In the genomic region with DNA sequence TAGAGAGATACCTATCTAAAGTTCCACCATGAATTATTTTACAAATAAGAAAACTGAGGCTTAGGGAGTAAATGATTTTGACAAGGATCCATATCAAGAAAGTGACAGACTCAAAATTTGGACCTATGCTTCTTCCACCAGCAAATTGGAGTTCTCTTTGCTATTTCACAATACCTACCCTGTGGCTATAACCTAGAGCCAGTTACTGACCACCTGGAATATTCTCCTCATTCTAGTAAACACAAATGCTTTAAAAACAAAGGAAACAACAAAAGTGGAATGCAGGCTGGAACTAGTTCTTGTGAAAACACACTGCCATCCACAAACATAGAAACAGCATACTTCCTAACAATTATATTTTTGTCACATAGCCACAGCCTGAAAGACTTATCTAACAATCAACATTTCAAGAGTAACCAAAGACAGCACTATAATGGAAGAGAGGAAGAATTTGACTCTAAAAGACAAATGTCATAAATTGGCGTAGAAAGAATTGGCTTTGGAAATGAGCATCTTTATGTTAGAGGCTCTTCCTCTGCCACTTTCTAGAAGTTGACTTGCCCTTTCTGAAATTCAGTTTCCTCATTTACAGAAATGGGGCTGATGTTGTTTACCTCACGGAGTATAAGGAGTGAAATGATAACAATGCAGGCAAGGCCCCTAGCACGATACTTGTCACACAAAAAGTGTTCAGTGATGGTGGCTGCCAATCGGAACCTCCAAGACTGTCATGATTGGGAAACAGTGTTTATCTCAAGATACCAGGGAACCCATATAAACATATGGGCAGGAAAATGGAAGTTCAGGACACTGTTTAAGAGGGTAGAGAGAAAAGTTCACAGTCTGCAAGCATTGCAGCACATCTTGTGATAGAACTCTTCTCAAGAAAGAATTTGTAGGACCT, we compare ENCODE assay signal across 23 cellular contexts.
DNase-seq lines count a peak whose midpoint lies in the region; ATAC-seq, FAIRE-seq and TF ChIP-seq lines count a peak whose summit lies in the region.
"Had no signal": no experiment of that assay in that cellular context is flagged by ENCODE, and none has a peak within 500 bp of the region (broad histone marks: within the 10 kb centered on the region; RNA-seq: fewer than 3 reads in every experiment).

No MANE protein-coding gene starts in this region.

- no peak overlapping the region for H3K4me3 ChIP-seq in HepG2 (replicated peaks in 1 of 3; ENCODE audit: insufficient read depth in 1 of 3, low read depth in 2 of 3, low read length in 3 of 3)
- H3K4me3 ChIP-seq in right lobe of liver, result no peak overlapping the region
- no peak overlapping the region for H3K4me3 ChIP-seq in bronchial epithelial cell (ENCODE audit: low read depth, low read length)
- H3K4me3 ChIP-seq: A549; BLaER1 treated with 17β-estradiol and CSF1 and Interleukin-3, amounts not matched to agents 10 nM and 100 nM; GM23248 had no signal

- no TSS peak for BruUV-seq in HepG2 (replicated peaks; lab: Mats Ljungman, UMichigan)

- DNase-seq in HepG2 (ENCODE audit: low spot score) (no peak), right lobe of liver (no peak), OCI-M2 (lab: John Stamatoyannopoulos, UW; ENCODE audit: unreplicated experiment) (peak; percentile 35), bronchial epithelial cell (ENCODE audit: low read depth) (no peak), renal cortical epithelial cell (ENCODE audit: low read depth) (peak; percentile 83), C1 segment of cervical spinal cord (lab: John Stamatoyannopoulos, UW) (no peak)
- no peak for DNase-seq in NK-92 treated with Interleukin-12 subunit alpha and Interleukin-12 subunit beta, amount 100 ng/mL, for 24 hours (lab: John Stamatoyannopoulos, UW)
- DNase-seq: 8988T; ACHN; AML-193; BE2C; Caco-2; CD4-positive, alpha-beta memory T cell; DMS153; DND-41; GM23248; H9 had no signal

- no peak overlapping the region for H3K9ac ChIP-seq in HepG2 (ENCODE audit: insufficient read depth, low read depth, low read length)
- H3K9ac ChIP-seq: BLaER1 treated with 17β-estradiol and CSF1 and Interleukin-3, amounts not matched to agents 10 nM and 100 nM; GM23248 had no signal

- FAIRE-seq in HepG2 (lab: Jason Lieb, UNC), result no peak
- peak; percentile 40 for FAIRE-seq in bronchial epithelial cell (lab: Jason Lieb, UNC)
- FAIRE-seq: A549, G401.6, GM12892 had no signal

- no peaks in the 10 kb centered on the region for H3K9me3 ChIP-seq in HepG2 (ENCODE audit: low read length)
- no peaks in the 10 kb centered on the region for H3K9me3 ChIP-seq in right lobe of liver
- H3K9me3 ChIP-seq: A549; BE2C; BLaER1 treated with 17β-estradiol and CSF1 and Interleukin-3, amounts not matched to agents 10 nM and 100 nM; Caco-2 had no signal

- H3K4me2 ChIP-seq in HepG2 (ENCODE audit: low read depth, low read length), result no peak overlapping the region
- H3K4me2 ChIP-seq: A549; BLaER1 treated with 17β-estradiol and CSF1 and Interleukin-3, amounts not matched to agents 10 nM and 100 nM had no signal

- H3K79me2 ChIP-seq in HepG2 (ENCODE audit: insufficient read depth, low read length), result no peaks in the 10 kb centered on the region

- TF ChIP-seq POLR2A in HepG2 (IDR thresholded peaks at IDR 0.05; ENCODE audit: insufficient read depth in 1 of 2, low read depth in 2 of 2, low read length in 2 of 2), result no peak
- TF ChIP-seq POLR2A in right lobe of liver (IDR thresholded peaks at IDR 0.05), result no peak

- intact Hi-C loops in HepG2 (cut with micrococcal nuclease; ENCODE audit: unreplicated experiment), result no loop called here
- intact Hi-C loops in right lobe of liver (cut with DNase I), result no loop called here

- no peak for TF ChIP-seq RAD21 in HepG2 (CRISPR knock-in tag; IDR thresholded peaks at IDR 0.05)

- H4K20me1 ChIP-seq in HepG2 (ENCODE audit: insufficient read depth, low read length), result no peaks in the 10 kb centered on the region
- H4K20me1 ChIP-seq: BLaER1 treated with 17β-estradiol and CSF1 and Interleukin-3, amounts not matched to agents 10 nM and 100 nM had no signal

- no peaks in the 10 kb centered on the region for H3K27me3 ChIP-seq in HepG2 (ENCODE audit: control insufficient read depth in 1 of 2, insufficient read depth in 2 of 2, low read length in 2 of 2)
- H3K27me3 ChIP-seq in right lobe of liver, result no peaks in the 10 kb centered on the region
- H3K27me3 ChIP-seq in bronchial epithelial cell (ENCODE audit: control insufficient read depth, insufficient read depth, low read length), result no peaks in the 10 kb centered on the region
- H3K27me3 ChIP-seq: BE2C; BLaER1 treated with 17β-estradiol and CSF1 and Interleukin-3, amounts not matched to agents 10 nM and 100 nM had no signal

- in situ Hi-C loops in HepG2 (cut with HindIII; ENCODE audit: extremely low pct_ligation_motif_present, low pct_unique_long_range_greater_than_20kb), result no loop called here

- H2AFZ ChIP-seq in HepG2 (ENCODE audit: low read length), result no peak overlapping the region
- H2AFZ ChIP-seq: GM23248 had no signal

- CTCF ChIA-PET in HepG2 (lab: Yijun Ruan, JAX; ENCODE audit: low intra/inter-chr PET ratio, low total read pairs), result no interaction called here

- POLR2A ChIA-PET in HepG2 (lab: Yijun Ruan, JAX), result no interaction called here

- 42% methylated on average over 4 of the region's 4 CpGs for WGBS in HepG2 (ENCODE audit: low lambda C conversion rate)
- WGBS in right lobe of liver (ENCODE audit: insufficient coverage, low coverage, low lambda C conversion rate, missing lambda C conversion rate), result 75% methylated on average over 4 of the region's 4 CpGs

- TF ChIP-seq CTCF in HepG2 (CRISPR knock-in tag; IDR thresholded peaks at IDR 0.05) (no peak), right lobe of liver (IDR thresholded peaks at IDR 0.05) (no peak), bronchial epithelial cell (IDR thresholded peaks at IDR 0.05; ENCODE audit: insufficient read depth, low read length, severe bottlenecking) (no peak)

- TF ChIP-seq EP300 in HepG2 (IDR thresholded peaks at IDR 0.05; ENCODE audit: low read depth in 2 of 2, low read length in 2 of 2) (no peak), HepG2 (CRISPR knock-in tag; IDR thresholded peaks at IDR 0.05; ENCODE audit: borderline replicate concordance) (no peak)

- no peak overlapping the region for H3K27ac ChIP-seq in HepG2 (ENCODE audit: extremely low read length, insufficient read depth, low read length)
- H3K27ac ChIP-seq in right lobe of liver, result no peak overlapping the region
- H3K27ac ChIP-seq: A549; BLaER1 treated with 17β-estradiol and CSF1 and Interleukin-3, amounts not matched to agents 10 nM and 100 nM; GM23248 had no signal

- ATAC-seq in HepG2, result no peak
- no peak for ATAC-seq in right lobe of liver
- ATAC-seq in GM21529 (IDR thresholded peaks at IDR 0.05; ENCODE audit: unreplicated experiment), result no peak
- ATAC-seq: A549, HCT116 had no signal

- H3K4me1 ChIP-seq in HepG2 (ENCODE audit: insufficient read depth, low read length), result no peaks in the 10 kb centered on the region
- H3K4me1 ChIP-seq in right lobe of liver, result no peaks in the 10 kb centered on the region
- H3K4me1 ChIP-seq: A549; BLaER1 treated with 17β-estradiol and CSF1 and Interleukin-3, amounts not matched to agents 10 nM and 100 nM; Caco-2 had no signal

- no peaks in the 10 kb centered on the region for H3K36me3 ChIP-seq in HepG2 (replicated peaks in 1 of 2; ENCODE audit: control insufficient read depth in 1 of 2, insufficient read depth in 2 of 2, low read length in 2 of 2)
- H3K36me3 ChIP-seq in right lobe of liver, result no peaks in the 10 kb centered on the region
- no peaks in the 10 kb centered on the region for H3K36me3 ChIP-seq in bronchial epithelial cell (ENCODE audit: control insufficient read depth, insufficient read depth, low read length)
- H3K36me3 ChIP-seq: BE2C; BLaER1 treated with 17β-estradiol and CSF1 and Interleukin-3, amounts not matched to agents 10 nM and 100 nM had no signal

TF ChIP-seq in HepG2, 621 proteins besides CTCF, POLR2A, EP300 and RAD21:
- TF ChIP-seq, protein P1, sequence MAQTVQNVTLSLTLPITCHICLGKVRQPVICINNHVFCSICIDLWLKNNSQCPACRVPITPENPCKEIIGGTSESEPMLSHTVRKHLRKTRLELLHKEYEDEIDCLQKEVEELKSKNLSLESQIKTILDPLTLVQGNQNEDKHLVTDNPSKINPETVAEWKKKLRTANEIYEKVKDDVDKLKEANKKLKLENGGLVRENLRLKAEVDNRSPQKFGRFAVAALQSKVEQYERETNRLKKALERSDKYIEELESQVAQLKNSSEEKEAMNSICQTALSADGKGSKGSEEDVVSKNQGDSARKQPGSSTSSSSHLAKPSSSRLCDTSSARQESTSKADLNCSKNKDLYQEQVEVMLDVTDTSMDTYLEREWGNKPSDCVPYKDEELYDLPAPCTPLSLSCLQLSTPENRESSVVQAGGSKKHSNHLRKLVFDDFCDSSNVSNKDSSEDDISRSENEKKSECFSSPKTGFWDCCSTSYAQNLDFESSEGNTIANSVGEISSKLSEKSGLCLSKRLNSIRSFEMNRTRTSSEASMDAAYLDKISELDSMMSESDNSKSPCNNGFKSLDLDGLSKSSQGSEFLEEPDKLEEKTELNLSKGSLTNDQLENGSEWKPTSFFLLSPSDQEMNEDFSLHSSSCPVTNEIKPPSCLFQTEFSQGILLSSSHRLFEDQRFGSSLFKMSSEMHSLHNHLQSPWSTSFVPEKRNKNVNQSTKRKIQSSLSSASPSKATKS (CRISPR knock-in tag; IDR thresholded peaks at IDR 0.05), result no peak
- TF ChIP-seq U2AF1 (optimal IDR thresholded peaks at IDR 0.05; ENCODE audit: low read depth, low read length) (no peak), ELK4 (CRISPR knock-in tag; IDR thresholded peaks at IDR 0.05; ENCODE audit: borderline replicate concordance) (no peak), SMC3 (IDR thresholded peaks at IDR 0.05; ENCODE audit: low read length) (no peak), EEA1 (CRISPR knock-in tag; IDR thresholded peaks at IDR 0.05; ENCODE audit: borderline replicate concordance) (no peak), ZNF747 (CRISPR knock-in tag; IDR thresholded peaks at IDR 0.05; ENCODE audit: borderline replicate concordance) (no peak), CEBPB (IDR thresholded peaks at IDR 0.05; ENCODE audit: borderline replicate concordance, low read depth, low read length) (peak; percentile 36; the same call in 1 of the 2 replicates)
- TF ChIP-seq, protein P2, sequence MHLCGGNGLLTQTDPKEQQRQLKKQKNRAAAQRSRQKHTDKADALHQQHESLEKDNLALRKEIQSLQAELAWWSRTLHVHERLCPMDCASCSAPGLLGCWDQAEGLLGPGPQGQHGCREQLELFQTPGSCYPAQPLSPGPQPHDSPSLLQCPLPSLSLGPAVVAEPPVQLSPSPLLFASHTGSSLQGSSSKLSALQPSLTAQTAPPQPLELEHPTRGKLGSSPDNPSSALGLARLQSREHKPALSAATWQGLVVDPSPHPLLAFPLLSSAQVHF (CRISPR knock-in tag; IDR thresholded peaks at IDR 0.05), result no peak

Comparison
In these comparisons a context has a peak if more than half of its experiments do, and no peak if none do; other contexts are left out.
1. DNase-seq: peak in OCI-M2 (single experiment) and renal cortical epithelial cell (single experiment); none in HepG2 (single experiment), right lobe of liver (0 of 3), bronchial epithelial cell (single experiment), C1 segment of cervical spinal cord (0 of 14) and NK-92 treated with Interleukin-12 subunit alpha and Interleukin-12 subunit beta, amount 100 ng/mL, for 24 hours (single experiment).